In genomic region chrX:93673869-93674271, GRCh38 we compare ENCODE assay signal across 8 cellular contexts. TPM values are rescaled to one million over a fixed set of nuclear protein-coding genes. Genes with fewer than 3 reads are reported as not detected.
DNase-seq lines count a peak whose midpoint lies in the region; ATAC-seq lines count a peak whose summit lies in the region.

Gene FAM133A, plus strand, starts transcription at chrX:93674206. Its CDS starts 35,214 bp downstream, at chrX:93709420.

- no peak for ATAC-seq in stimulated activated naive CD8-positive, alpha-beta T cell treated with anti-CD3 and anti-CD28 coated beads, Interleukin-15, amount 100 ng/mL, for 72 hours
- ATAC-seq in GM19397 (IDR thresholded peaks at IDR 0.05; ENCODE audit: unreplicated experiment) (no peak), GM21515 (IDR thresholded peaks at IDR 0.05; ENCODE audit: unreplicated experiment) (no peak)

- peak within 1 kb of the TSS; percentile 66 to 91 (median 82) for H3K27ac Mint-ChIP-seq in immature natural killer cell
- H3K27ac Mint-ChIP-seq in stimulated activated naive CD8-positive, alpha-beta T cell treated with anti-CD3 and anti-CD28 coated beads, Interleukin-15, amount 100 ng/mL, for 72 hours = peak within 1 kb of the TSS; percentile 90 to 95

- no peaks in the 10 kb centered on the region for H3K36me3 Mint-ChIP-seq in immature natural killer cell

- peaks cover 16 to 27% of the 10 kb centered on the region in 2 donors for H3K4me1 Mint-ChIP-seq in immature natural killer cell
- peaks cover 7% of the 10 kb centered on the region for H3K4me1 Mint-ChIP-seq in stimulated activated naive CD8-positive, alpha-beta T cell treated with anti-CD3 and anti-CD28 coated beads, Interleukin-15, amount 100 ng/mL, for 72 hours

- DNase-seq in DMS53 (lab: John Stamatoyannopoulos, UW) (peak; percentile 78), NCI-H146 treated with DMSO at 0.1 percent for 48 hours (lab: John Stamatoyannopoulos, UW; ENCODE audit: unreplicated experiment) (peak; percentile 77), astrocyte of the hippocampus (ENCODE audit: low read depth, low spot score) (peak; percentile 44), immature natural killer cell (no peak), CD1c-positive myeloid dendritic cell (ENCODE audit: extremely low spot score) (no peak)
- DNase-seq in stimulated activated naive CD8-positive, alpha-beta T cell treated with anti-CD3 and anti-CD28 coated beads, Interleukin-15, amount 100 ng/mL, for 72 hours = no peak

- peak within 1 kb of the TSS; percentile 87 to 93 (median 90) for H3K4me3 Mint-ChIP-seq in immature natural killer cell
- peak within 1 kb of the TSS; percentile 90 to 93 for H3K4me3 Mint-ChIP-seq in stimulated activated naive CD8-positive, alpha-beta T cell treated with anti-CD3 and anti-CD28 coated beads, Interleukin-15, amount 100 ng/mL, for 72 hours

- H3K27me3 Mint-ChIP-seq in immature natural killer cell (ENCODE audit: low read depth in 3 of 3) = peaks cover 2 to 17% (median 2%) of the 10 kb centered on the region in 3 donors
- no peaks in the 10 kb centered on the region for H3K27me3 Mint-ChIP-seq in stimulated activated naive CD8-positive, alpha-beta T cell treated with anti-CD3 and anti-CD28 coated beads, Interleukin-15, amount 100 ng/mL, for 72 hours

- no peaks in the 10 kb centered on the region for H3K9me3 Mint-ChIP-seq in immature natural killer cell
- no peaks in the 10 kb centered on the region for H3K9me3 Mint-ChIP-seq in stimulated activated naive CD8-positive, alpha-beta T cell treated with anti-CD3 and anti-CD28 coated beads, Interleukin-15, amount 100 ng/mL, for 72 hours

RNA-seq across cellular contexts. Expression of gene FAM133A, which starts in this region (rescaled TPM):
- polyA plus RNA-seq in immature natural killer cell = not detected

Comparison
In these comparisons a context has a peak if more than half of its experiments do, and no peak if none do; other contexts are left out.
1. DNase-seq: peak in DMS53 (single experiment), NCI-H146 treated with DMSO at 0.1 percent for 48 hours (single experiment) and astrocyte of the hippocampus (single experiment); none in immature natural killer cell (0 of 3), stimulated activated naive CD8-positive, alpha-beta T cell treated with anti-CD3 and anti-CD28 coated beads, Interleukin-15, amount 100 ng/mL, for 72 hours (0 of 2) and CD1c-positive myeloid dendritic cell (single experiment).